11 cellular contexts compared by ENCODE assay signal in genomic region chr4:176635372-176636261, GRCh38.
DNase-seq lines count a peak whose midpoint lies in the region; ATAC-seq and TF ChIP-seq lines count a peak whose summit lies in the region.
"Had no signal": no experiment of that assay in that cellular context is flagged by ENCODE, and none has a peak within 500 bp of the region (broad histone marks: within the 10 kb centered on the region; RNA-seq: fewer than 3 reads in every experiment).

No MANE protein-coding gene starts in this region.

- ATAC-seq in GM19324 (IDR thresholded peaks at IDR 0.05; ENCODE audit: low FRiP score, unreplicated experiment) (no peak), GM21447 (IDR thresholded peaks at IDR 0.05; ENCODE audit: unreplicated experiment) (no peak)

- CTCF ChIA-PET in HEK293T (lab: Yijun Ruan, JAX), result no interaction called here

- POLR2A ChIA-PET in HEK293T (lab: Yijun Ruan, JAX), result no interaction called here

- DNase-seq in AG08396 (ENCODE audit: low spot score), result peak; percentile 14
- DNase-seq in HEK293T (ENCODE audit: extremely low spot score), result peak; percentile 16
- peak; percentile 94 for DNase-seq in amniotic epithelial cell (ENCODE audit: low read depth)
- DNase-seq in hepatic stellate cell (ENCODE audit: low spot score), result peak; percentile 45
- DNase-seq in central memory CD4-positive, alpha-beta T cell, result no peak
- DNase-seq in NCI-H2196 (lab: John Stamatoyannopoulos, UW; ENCODE audit: unreplicated experiment), result no peak
- DNase-seq: CD8-positive, alpha-beta memory T cell; Kasumi-1; stimulated activated CD4-positive, alpha-beta T cell treated with anti-CD3 and anti-CD28 coated beads, Interleukin-4, amount 100 ng/mL, for 4 hours had no signal

TF ChIP-seq in HEK293T, 16 proteins besides CTCF, POLR2A, EP300 and RAD21:
- TF ChIP-seq FOXA1 (IDR thresholded peaks at IDR 0.05), result no peak
- no peak for TF ChIP-seq L3MBTL2 (conservative IDR thresholded peaks at IDR 0.05)
- no peak for TF ChIP-seq BHLHE40 (IDR thresholded peaks at IDR 0.05; ENCODE audit: borderline replicate concordance)
- TF ChIP-seq NFRKB (IDR thresholded peaks at IDR 0.05), result no peak
- no peak for TF ChIP-seq FOXK2 (IDR thresholded peaks at IDR 0.05)
- no peak for TF ChIP-seq FOXM1 (IDR thresholded peaks at IDR 0.05; ENCODE audit: borderline replicate concordance)
- TF ChIP-seq PKNOX1 (IDR thresholded peaks at IDR 0.05), result no peak
- TF ChIP-seq SUZ12 (IDR thresholded peaks at IDR 0.05), result no peak

Comparison
In these comparisons a context has a peak if more than half of its experiments do, and no peak if none do; other contexts are left out.
1. DNase-seq: peak in AG08396 (single experiment), HEK293T (single experiment), amniotic epithelial cell (single experiment) and hepatic stellate cell (single experiment); none in central memory CD4-positive, alpha-beta T cell (single experiment) and NCI-H2196 (single experiment).